ENCODE assay signal across 8 cellular contexts in genomic region chr4:22129454-22130075, GRCh38.
A peak's percentile ranks its signal among the peaks of the same experiment; 100 is the strongest.
DNase-seq lines count a peak whose midpoint lies in the region; ATAC-seq and TF ChIP-seq lines count a peak whose summit lies in the region.

No MANE protein-coding gene starts in this region.

- no peaks in the 10 kb centered on the region for H3K4me1 ChIP-seq in MM.1S (ENCODE audit: low read length)

- no peak overlapping the region for H2AFZ ChIP-seq in MM.1S (ENCODE audit: low read length)

- no peak overlapping the region for H3K9ac ChIP-seq in MM.1S (ENCODE audit: low read length)

- no peak overlapping the region for H3K4me2 ChIP-seq in MM.1S (ENCODE audit: low read depth, low read length)

- no peaks in the 10 kb centered on the region for H3F3A ChIP-seq in MM.1S (ENCODE audit: insufficient read depth, low read length)

- peak; percentile 12 for DNase-seq in activated CD4-positive, alpha-beta T cell treated with anti-CD3 and anti-CD28 coated beads, Interleukin-2, amount 10 ng/mL, durations not matched to agents 7 days and 5 days
- no peak for DNase-seq in activated CD4-positive, alpha-beta T cell treated with anti-CD3 and anti-CD28 coated beads, Interleukin-2, amount 50 U/mL, for 1 hour
- DNase-seq in MM.1S, result peak; percentile 38
- DNase-seq in astrocyte of the cerebellum (ENCODE audit: low read depth), result no peak
- DNase-seq in medulla oblongata (ENCODE audit: extremely low spot score), result peak; percentile 18
- no peak for DNase-seq in KG1 (lab: John Stamatoyannopoulos, UW)

- no peak overlapping the region for H3K27ac ChIP-seq in MM.1S (ENCODE audit: low read length)

- CTCF ChIA-PET in activated CD4-positive, alpha-beta T cell treated with anti-CD3 and anti-CD28 coated beads, Interleukin-2, amount 10 ng/mL, durations not matched to agents 7 days and 5 days (lab: Charles Lee), result no interaction called here

- no peak overlapping the region for H3K4me3 Mint-ChIP-seq in activated CD4-positive, alpha-beta T cell treated with anti-CD3 and anti-CD28 coated beads, Interleukin-2, amount 10 ng/mL, durations not matched to agents 7 days and 5 days

- H3K27ac Mint-ChIP-seq in activated CD4-positive, alpha-beta T cell treated with anti-CD3 and anti-CD28 coated beads, Interleukin-2, amount 10 ng/mL, durations not matched to agents 7 days and 5 days, result no peak overlapping the region

- no peaks in the 10 kb centered on the region for H3K4me1 Mint-ChIP-seq in activated CD4-positive, alpha-beta T cell treated with anti-CD3 and anti-CD28 coated beads, Interleukin-2, amount 10 ng/mL, durations not matched to agents 7 days and 5 days

- H3K9me3 ChIP-seq in MM.1S (replicated peaks; ENCODE audit: insufficient read depth, low read length), result no peaks in the 10 kb centered on the region

- POLR2A ChIA-PET in activated CD4-positive, alpha-beta T cell treated with anti-CD3 and anti-CD28 coated beads, Interleukin-2, amount 10 ng/mL, durations not matched to agents 7 days and 5 days (lab: Charles Lee), result no interaction called here

- no peaks in the 10 kb centered on the region for H3K9me2 ChIP-seq in MM.1S (replicated peaks; ENCODE audit: insufficient read depth, low read length)

- in situ Hi-C loops in astrocyte of the cerebellum (cut with HindIII; ENCODE audit: low sequenced_read_pairs), result no loop called here

- TF ChIP-seq CTCF in MM.1S (IDR thresholded peaks at IDR 0.05; ENCODE audit: low read length) (peak; percentile 59), astrocyte of the cerebellum (IDR thresholded peaks at IDR 0.05; ENCODE audit: low read depth, low read length, missing control alignments) (peak; percentile 61)

- no peak for ATAC-seq in GM21390 (IDR thresholded peaks at IDR 0.05; ENCODE audit: unreplicated experiment)
- ATAC-seq in HG02763 (IDR thresholded peaks at IDR 0.05; ENCODE audit: unreplicated experiment), result no peak

- H3K79me2 ChIP-seq in MM.1S (ENCODE audit: low read length), result no peaks in the 10 kb centered on the region

- no peaks in the 10 kb centered on the region for H3K27me3 Mint-ChIP-seq in activated CD4-positive, alpha-beta T cell treated with anti-CD3 and anti-CD28 coated beads, Interleukin-2, amount 10 ng/mL, durations not matched to agents 7 days and 5 days

- H3K4me3 ChIP-seq in MM.1S (ENCODE audit: low read length), result no peak overlapping the region
- H3K4me3 ChIP-seq in astrocyte of the cerebellum (ENCODE audit: low read depth, low read length), result no peak overlapping the region

- no peaks in the 10 kb centered on the region for H3K36me3 Mint-ChIP-seq in activated CD4-positive, alpha-beta T cell treated with anti-CD3 and anti-CD28 coated beads, Interleukin-2, amount 10 ng/mL, durations not matched to agents 7 days and 5 days (ENCODE audit: low read depth)

- no peaks in the 10 kb centered on the region for H3K27me3 ChIP-seq in MM.1S (replicated peaks; ENCODE audit: insufficient read depth, low read length)

- no peaks in the 10 kb centered on the region for H3K36me3 ChIP-seq in MM.1S (replicated peaks; ENCODE audit: insufficient read depth, low read length)

- H3K9me3 Mint-ChIP-seq in activated CD4-positive, alpha-beta T cell treated with anti-CD3 and anti-CD28 coated beads, Interleukin-2, amount 10 ng/mL, durations not matched to agents 7 days and 5 days, result peaks cover 3% of the 10 kb centered on the region

- H4K20me1 ChIP-seq in MM.1S (ENCODE audit: insufficient read depth, low read length), result no peaks in the 10 kb centered on the region

Comparison
In these comparisons a context has a peak if more than half of its experiments do, and no peak if none do; other contexts are left out.
1. DNase-seq: peak in activated CD4-positive, alpha-beta T cell treated with anti-CD3 and anti-CD28 coated beads, Interleukin-2, amount 10 ng/mL, durations not matched to agents 7 days and 5 days (single experiment), MM.1S (single experiment) and medulla oblongata (single experiment); none in activated CD4-positive, alpha-beta T cell treated with anti-CD3 and anti-CD28 coated beads, Interleukin-2, amount 50 U/mL, for 1 hour (single experiment), astrocyte of the cerebellum (single experiment) and KG1 (single experiment).